24 cellular contexts compared by ENCODE assay signal in the genomic region with DNA sequence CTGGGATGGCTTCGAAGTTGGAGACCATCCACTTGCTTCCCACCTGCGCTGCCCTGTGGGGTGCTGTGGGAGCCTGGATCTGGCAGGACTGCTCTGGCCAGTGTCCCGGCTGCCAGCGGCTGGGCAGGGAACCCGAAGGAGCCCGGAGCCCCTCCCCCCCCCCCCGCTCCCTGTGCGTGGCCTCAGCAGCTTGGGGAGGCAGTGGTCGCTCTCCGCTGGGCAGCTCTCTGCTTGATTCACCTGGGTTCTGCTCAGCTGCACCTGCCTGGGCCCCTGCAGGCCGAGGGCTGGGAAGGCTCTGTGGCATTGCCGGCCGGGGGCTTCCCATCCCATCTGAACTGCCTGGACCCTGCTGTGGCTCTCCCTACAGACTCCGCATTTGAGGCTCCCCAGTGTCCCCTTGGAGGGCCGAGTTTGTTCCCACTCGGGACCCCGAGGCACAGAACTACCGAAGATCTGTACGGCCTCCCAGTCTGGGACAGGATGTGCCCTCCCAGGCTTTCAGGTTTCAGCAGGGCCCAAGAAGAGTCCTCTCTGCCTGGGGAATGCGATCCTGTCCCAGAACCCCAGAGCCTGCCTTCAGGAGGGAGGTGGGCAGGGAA.
"Had no signal": no experiment of that assay in that cellular context is flagged by ENCODE, and none has a peak within 500 bp of the region (broad histone marks: within the 10 kb centered on the region; RNA-seq: fewer than 3 reads in every experiment).

No MANE protein-coding gene starts in this region.

- H3K36me3 ChIP-seq: heart left ventricle, left ventricle myocardium inferior, right atrium auricular region, right lobe of liver, tibial nerve, upper lobe of left lung, vagina had no signal

- ATAC-seq: heart left ventricle; left colon; natural killer cell; stimulated activated memory B cell treated with anti-CD40 and anti-IgM and Interleukin-4, amounts not matched to agents 10 μg/mL and 1 μg/mL and 100 μg/mL, for 72 hours; stimulated activated naive CD8-positive, alpha-beta T cell treated with anti-CD3 and anti-CD28 coated beads, Interleukin-15, amount 100 ng/mL, for 72 hours had no signal

- H3K27ac ChIP-seq: heart left ventricle, left ventricle myocardium inferior, right atrium auricular region, right lobe of liver, tibial nerve, upper lobe of left lung, vagina had no signal

- H3K27me3 ChIP-seq: right atrium auricular region, right lobe of liver, tibial nerve, upper lobe of left lung, vagina had no signal

- DNase-seq: heart left ventricle; hypothalamus; islet precursor cell; left colon; left ventricle myocardium inferior; mesendoderm; naive B cell; natural killer cell; nucleus accumbens; right lobe of liver; stimulated activated CD4-positive, alpha-beta T cell treated with anti-CD3 and anti-CD28 coated beads, Interleukin-1b, Interleukin-23, amount 100 ng/mL, for 48 hours; stimulated activated CD4-positive, alpha-beta T cell treated with anti-CD3 and anti-CD28 coated beads, Interleukin-2, amount 100 ng/mL, for 48 hours; stimulated activated CD4-positive, alpha-beta T cell treated with anti-CD3 and anti-CD28 coated beads, Interleukin-4, amount 100 ng/mL, for 4 hours; stimulated activated CD8-positive, alpha-beta memory T cell treated with anti-CD3 and anti-CD28 coated beads, Interleukin-4, amount 100 ng/mL, for 48 hours; stimulated activated naive CD4-positive, alpha-beta T cell treated with Interleukin-2 at 50 U/mL for 16 hours; stimulated activated naive CD8-positive, alpha-beta T cell treated with anti-CD3 and anti-CD28 coated beads, Interleukin-15, amount 100 ng/mL, for 72 hours; substantia nigra; upper lobe of left lung had no signal

- H3K4me1 ChIP-seq: heart left ventricle, left ventricle myocardium inferior, right atrium auricular region, right lobe of liver, tibial nerve, upper lobe of left lung, vagina had no signal

- H3K4me2 ChIP-seq: smooth muscle cell had no signal

- H3K4me3 ChIP-seq: heart left ventricle, left ventricle myocardium inferior, lung, right atrium auricular region, right lobe of liver, smooth muscle cell, tibial nerve, upper lobe of left lung, vagina had no signal

- H3K9me3 ChIP-seq: heart left ventricle, left ventricle myocardium inferior, right atrium auricular region, right lobe of liver, upper lobe of left lung, vagina had no signal
